ENCODE assay signal across 14 cellular contexts in genomic region chr10:73860050-73860491, GRCh38. TPM values are rescaled to one million over a fixed set of nuclear protein-coding genes. Genes with fewer than 3 reads are reported as not detected.
A peak's percentile ranks its signal among the peaks of the same experiment; 100 is the strongest.
DNase-seq lines count a peak whose midpoint lies in the region; ATAC-seq lines count a peak whose summit lies in the region.
"Had no signal": no experiment of that assay in that cellular context is flagged by ENCODE, and none has a peak within 500 bp of the region (broad histone marks: within the 10 kb centered on the region; RNA-seq: fewer than 3 reads in every experiment).

No MANE protein-coding gene starts in this region.

- peak overlapping the region; percentile 10 for H3K4me3 Mint-ChIP-seq in activated CD4-positive, alpha-beta T cell treated with anti-CD3 and anti-CD28 coated beads, Interleukin-2, amount 10 ng/mL, durations not matched to agents 7 days and 5 days
- H3K4me3 Mint-ChIP-seq in activated naive CD8-positive, alpha-beta T cell treated with anti-CD3 and anti-CD28 coated beads, Interleukin-2, amount 50 U/mL, for 24 hours = no peak overlapping the region
- H3K4me3 Mint-ChIP-seq: immature natural killer cell had no signal

- H3K27me3 ChIP-seq in stomach smooth muscle (ENCODE audit: control insufficient read depth in 1 of 2, insufficient read depth in 2 of 2, low read length in 2 of 2) = no peaks in the 10 kb centered on the region
- H3K27me3 ChIP-seq: gastrocnemius medialis, spleen had no signal

- peaks cover 67% of the 10 kb centered on the region for H3K36me3 Mint-ChIP-seq in activated CD4-positive, alpha-beta T cell treated with anti-CD3 and anti-CD28 coated beads, Interleukin-2, amount 10 ng/mL, durations not matched to agents 7 days and 5 days (ENCODE audit: low read depth)
- peaks cover 13% of the 10 kb centered on the region for H3K36me3 Mint-ChIP-seq in activated naive CD8-positive, alpha-beta T cell treated with anti-CD3 and anti-CD28 coated beads, Interleukin-2, amount 50 U/mL, for 24 hours (ENCODE audit: low read depth)

- no peaks in the 10 kb centered on the region for H3K9me3 Mint-ChIP-seq in activated CD4-positive, alpha-beta T cell treated with anti-CD3 and anti-CD28 coated beads, Interleukin-2, amount 10 ng/mL, durations not matched to agents 7 days and 5 days
- H3K9me3 Mint-ChIP-seq in activated naive CD8-positive, alpha-beta T cell treated with anti-CD3 and anti-CD28 coated beads, Interleukin-2, amount 50 U/mL, for 24 hours = no peaks in the 10 kb centered on the region
- H3K9me3 Mint-ChIP-seq: immature natural killer cell had no signal

- H3K9me3 ChIP-seq in stomach smooth muscle (ENCODE audit: control insufficient read depth in 2 of 2, low read length in 2 of 2) = no peaks in the 10 kb centered on the region
- H3K9me3 ChIP-seq: A549, gastrocnemius medialis, spleen had no signal

- H3K36me3 ChIP-seq in stomach smooth muscle (ENCODE audit: control insufficient read depth in 2 of 2, insufficient read depth in 2 of 2, low read length in 2 of 2) = peaks cover 33 to 35% of the 10 kb centered on the region in 2 donors
- H3K36me3 ChIP-seq: gastrocnemius medialis had no signal

- CTCF ChIA-PET in activated CD4-positive, alpha-beta T cell treated with anti-CD3 and anti-CD28 coated beads, Interleukin-2, amount 10 ng/mL, durations not matched to agents 7 days and 5 days (lab: Charles Lee) = interaction anchor here (0.6 to 8.4 kb wide), 9 partner anchors 11 to 208 kb away, joined by 3 to 74 read pairs (median 4); partner anchors contain the start of gene CAMK2G

- H3K27ac Mint-ChIP-seq in activated CD4-positive, alpha-beta T cell treated with anti-CD3 and anti-CD28 coated beads, Interleukin-2, amount 10 ng/mL, durations not matched to agents 7 days and 5 days = peak overlapping the region; percentile 84
- peak overlapping the region; percentile 48 for H3K27ac Mint-ChIP-seq in activated naive CD8-positive, alpha-beta T cell treated with anti-CD3 and anti-CD28 coated beads, Interleukin-2, amount 50 U/mL, for 24 hours

- no peaks in the 10 kb centered on the region for H3K27me3 Mint-ChIP-seq in activated CD4-positive, alpha-beta T cell treated with anti-CD3 and anti-CD28 coated beads, Interleukin-2, amount 10 ng/mL, durations not matched to agents 7 days and 5 days
- H3K27me3 Mint-ChIP-seq in activated naive CD8-positive, alpha-beta T cell treated with anti-CD3 and anti-CD28 coated beads, Interleukin-2, amount 50 U/mL, for 24 hours = no peaks in the 10 kb centered on the region

- ATAC-seq in activated naive CD8-positive, alpha-beta T cell treated with anti-CD3 and anti-CD28 coated beads, Interleukin-2, amount 50 U/mL, for 24 hours = no peak
- no peak for ATAC-seq in GM21526 (IDR thresholded peaks at IDR 0.05; ENCODE audit: low FRiP score, unreplicated experiment)
- ATAC-seq: A549 had no signal

- peak overlapping the region; percentile 99 for H3K27ac ChIP-seq in stomach smooth muscle (ENCODE audit: low read length)
- H3K27ac ChIP-seq: A549 had no signal

- POLR2A ChIA-PET in activated CD4-positive, alpha-beta T cell treated with anti-CD3 and anti-CD28 coated beads, Interleukin-2, amount 10 ng/mL, durations not matched to agents 7 days and 5 days (lab: Charles Lee) = no interaction called here

- peaks cover 93% of the 10 kb centered on the region for H3K4me1 ChIP-seq in stomach smooth muscle (ENCODE audit: control insufficient read depth, insufficient read depth, low read length)

- no peak overlapping the region for H3K4me3 ChIP-seq in stomach smooth muscle (ENCODE audit: low read length in 2 of 2)
- H3K4me3 ChIP-seq: A549, gastrocnemius medialis, spleen had no signal

- no peak for DNase-seq in activated CD4-positive, alpha-beta T cell treated with anti-CD3 and anti-CD28 coated beads, Interleukin-2, amount 10 ng/mL, durations not matched to agents 7 days and 5 days
- no peak for DNase-seq in activated CD4-positive, alpha-beta T cell treated with anti-CD3 and anti-CD28 coated beads for 1 hour
- DNase-seq in activated naive CD8-positive, alpha-beta T cell treated with anti-CD3 and anti-CD28 coated beads, Interleukin-2, amount 50 U/mL, for 24 hours = no peak
- DNase-seq in hypothalamus (lab: John Stamatoyannopoulos, UW) = peak in 33 of 51 donors; percentile 17 to 93 (median 67)
- no peak for DNase-seq in AG08396 (ENCODE audit: low spot score)
- DNase-seq in NCI-H187 (lab: John Stamatoyannopoulos, UW) = no peak
- DNase-seq: gastrocnemius medialis, NCI-H1105, SHP77 treated with DMSO at 0.1 percent for 48 hours, spleen had no signal

- H3K9ac ChIP-seq in stomach smooth muscle (ENCODE audit: low read length in 2 of 2) = no peak overlapping the region

- peaks cover 89% of the 10 kb centered on the region for H3K4me1 Mint-ChIP-seq in activated CD4-positive, alpha-beta T cell treated with anti-CD3 and anti-CD28 coated beads, Interleukin-2, amount 10 ng/mL, durations not matched to agents 7 days and 5 days
- peaks cover 64% of the 10 kb centered on the region for H3K4me1 Mint-ChIP-seq in activated naive CD8-positive, alpha-beta T cell treated with anti-CD3 and anti-CD28 coated beads, Interleukin-2, amount 50 U/mL, for 24 hours

RNA-seq across cellular contexts. Expression of gene CAMK2G, which starts 14.3 kb away (rescaled TPM):
- total RNA-seq in activated CD4-positive, alpha-beta T cell treated with anti-CD3 and anti-CD28 coated beads, Interleukin-2, amount 10 ng/mL, durations not matched to agents 7 days and 5 days = 10 to 100 TPM; 54.4 to 55.8 TPM

RNA-seq across cellular contexts. Expression of gene NDST2, which starts 48.7 kb away (rescaled TPM):
- total RNA-seq in activated CD4-positive, alpha-beta T cell treated with anti-CD3 and anti-CD28 coated beads, Interleukin-2, amount 10 ng/mL, durations not matched to agents 7 days and 5 days = 10 to 100 TPM; 53.0 to 61.8 TPM

RNA-seq across cellular contexts. Expression of gene PLAU, which starts 50.9 kb away (rescaled TPM):
- total RNA-seq in activated CD4-positive, alpha-beta T cell treated with anti-CD3 and anti-CD28 coated beads, Interleukin-2, amount 10 ng/mL, durations not matched to agents 7 days and 5 days = under 1 TPM; 0.89 to 0.96 TPM

Comparison
In these comparisons a context has a peak if more than half of its experiments do, and no peak if none do; other contexts are left out.
1. DNase-seq: peak in hypothalamus (33 of 51); none in activated CD4-positive, alpha-beta T cell treated with anti-CD3 and anti-CD28 coated beads, Interleukin-2, amount 10 ng/mL, durations not matched to agents 7 days and 5 days (single experiment), activated CD4-positive, alpha-beta T cell treated with anti-CD3 and anti-CD28 coated beads for 1 hour (single experiment), activated naive CD8-positive, alpha-beta T cell treated with anti-CD3 and anti-CD28 coated beads, Interleukin-2, amount 50 U/mL, for 24 hours (single experiment), AG08396 (single experiment) and NCI-H187 (0 of 2).